9 cellular contexts compared by ENCODE assay signal in the genomic region with DNA sequence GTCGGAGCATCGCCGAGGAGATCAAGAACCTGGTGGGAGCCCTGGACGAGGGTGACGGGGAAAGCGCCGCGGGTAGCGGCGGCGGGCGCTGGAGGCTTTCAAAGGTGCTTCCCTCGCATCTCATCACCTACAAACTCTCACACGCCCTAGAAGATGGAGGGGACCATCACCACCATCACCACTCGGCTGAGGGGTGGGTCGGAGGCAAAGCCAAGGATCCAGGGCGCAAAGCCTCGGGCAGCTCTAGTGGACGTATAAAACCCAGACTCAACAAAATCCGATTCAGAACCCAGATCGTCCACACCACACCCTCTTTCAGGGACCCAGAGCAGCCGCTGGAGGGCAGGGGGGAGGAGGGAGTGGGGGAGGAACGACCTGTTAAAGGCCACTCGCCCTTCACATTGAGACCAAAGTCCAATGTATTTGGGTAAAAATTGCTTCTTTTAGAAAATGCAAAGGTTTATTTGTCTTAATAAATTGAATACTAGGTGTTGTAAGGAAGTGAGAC. TPM values are rescaled to one million over a fixed set of nuclear protein-coding genes. Genes with fewer than 3 reads are reported as not detected.
A peak's percentile ranks its signal among the peaks of the same experiment; 100 is the strongest.
DNase-seq lines count a peak whose midpoint lies in the region; ATAC-seq and TF ChIP-seq lines count a peak whose summit lies in the region.
"Had no signal": no experiment of that assay in that cellular context is flagged by ENCODE, and none has a peak within 500 bp of the region (broad histone marks: within the 10 kb centered on the region; RNA-seq: fewer than 3 reads in every experiment).

No MANE protein-coding gene starts in this region.

- H3K9me3 Mint-ChIP-seq in activated naive CD4-positive, alpha-beta T cell treated with anti-CD3 and anti-CD28 coated beads, Interleukin-2, amount 50 U/mL, for 24 hours, result peaks cover 5% of the 10 kb centered on the region
- H3K9me3 Mint-ChIP-seq in activated naive CD4-positive, alpha-beta T cell treated with anti-CD3 and anti-CD28 coated beads, Interleukin-2, amount 50 U/mL, for 72 hours, result no peaks in the 10 kb centered on the region
- no peaks in the 10 kb centered on the region for H3K9me3 Mint-ChIP-seq in chondrocyte (ENCODE audit: low read depth)
- no peaks in the 10 kb centered on the region for H3K9me3 Mint-ChIP-seq in activated CD8-positive, alpha-beta T cell treated with anti-CD3 and anti-CD28 coated beads, Interleukin-2, amount 10 ng/mL, durations not matched to agents 7 days and 5 days (ENCODE audit: insufficient read depth)

- no peak for DNase-seq in activated naive CD4-positive, alpha-beta T cell treated with anti-CD3 and anti-CD28 coated beads, Interleukin-2, amount 50 U/mL, for 72 hours (ENCODE audit: low spot score in 2 of 2)
- DNase-seq in chondrocyte (ENCODE audit: low spot score) (no peak), lung (ENCODE audit: low spot score) (no peak), transverse colon (peak; percentile 47), omental fat pad (ENCODE audit: low spot score) (no peak)
- DNase-seq in activated CD8-positive, alpha-beta T cell treated with anti-CD3 and anti-CD28 coated beads, Interleukin-2, amount 10 ng/mL, durations not matched to agents 7 days and 5 days, result no peak
- DNase-seq: DMS153 had no signal

- no peak for ATAC-seq in activated naive CD4-positive, alpha-beta T cell treated with anti-CD3 and anti-CD28 coated beads, Interleukin-2, amount 50 U/mL, for 72 hours
- ATAC-seq in lung (ENCODE audit: insufficient read depth, low FRiP score) (no peak), omental fat pad (ENCODE audit: low FRiP score) (no peak), GM21526 (IDR thresholded peaks at IDR 0.05; ENCODE audit: low FRiP score, unreplicated experiment) (no peak)
- ATAC-seq in activated CD8-positive, alpha-beta T cell treated with anti-CD3 and anti-CD28 coated beads, Interleukin-2, amount 10 ng/mL, durations not matched to agents 7 days and 5 days, result no peak

- H3K27ac ChIP-seq in lung (ENCODE audit: low read depth in 1 of 2, low read length in 1 of 2), result peak overlapping the region in 1 of 2 donors; percentile 84
- peak overlapping the region; percentile 98 to 99 (median 98) for H3K27ac ChIP-seq in transverse colon

- H3K36me3 ChIP-seq in lung (ENCODE audit: control insufficient read depth in 2 of 2, insufficient read depth in 2 of 2, low read length in 2 of 2) (no peaks in the 10 kb centered on the region), transverse colon (no peaks in the 10 kb centered on the region)

- H3K4me3 ChIP-seq in lung (peak overlapping the region; percentile 76), transverse colon (peak overlapping the region; percentile 53 to 82 (median 70))

- H3K27me3 ChIP-seq in lung (ENCODE audit: control insufficient read depth, insufficient read depth) (no peaks in the 10 kb centered on the region), transverse colon (no peaks in the 10 kb centered on the region)

- TF ChIP-seq EP300 in transverse colon (IDR thresholded peaks at IDR 0.05; ENCODE audit: low read depth), result no peak

- TF ChIP-seq CTCF in chondrocyte (IDR thresholded peaks at IDR 0.05) (peak; percentile 34), lung (IDR thresholded peaks at IDR 0.05; ENCODE audit: control extremely low read depth, extremely low read depth) (no peak), transverse colon (IDR thresholded peaks at IDR 0.05) (peak in 3 of 5 experiments; percentile 13 to 42 (median 17)), omental fat pad (IDR thresholded peaks at IDR 0.05) (no peak)

- TF ChIP-seq POLR2A in transverse colon (IDR thresholded peaks at IDR 0.05), result no peak

- H3K9me3 ChIP-seq in lung (ENCODE audit: control insufficient read depth in 2 of 2, insufficient read depth in 1 of 2, low read length in 1 of 2), result peaks cover 0 to 2% of the 10 kb centered on the region in 2 donors
- no peaks in the 10 kb centered on the region for H3K9me3 ChIP-seq in transverse colon

- H3K27ac Mint-ChIP-seq in activated naive CD4-positive, alpha-beta T cell treated with anti-CD3 and anti-CD28 coated beads, Interleukin-2, amount 50 U/mL, for 24 hours, result no peak overlapping the region
- H3K27ac Mint-ChIP-seq in activated naive CD4-positive, alpha-beta T cell treated with anti-CD3 and anti-CD28 coated beads, Interleukin-2, amount 50 U/mL, for 72 hours, result no peak overlapping the region
- peak overlapping the region; percentile 12 for H3K27ac Mint-ChIP-seq in chondrocyte (ENCODE audit: unreplicated experiment)
- H3K27ac Mint-ChIP-seq in activated CD8-positive, alpha-beta T cell treated with anti-CD3 and anti-CD28 coated beads, Interleukin-2, amount 10 ng/mL, durations not matched to agents 7 days and 5 days, result no peak overlapping the region

- in situ Hi-C loops in transverse colon (cut with MboI; ENCODE audit: low pct_ligation_motif_present in 1 of 4, low pct_unique_long_range_greater_than_20kb in 1 of 4, low sequenced_read_pairs in 3 of 4), result no loop called here

- intact Hi-C loops in transverse colon (cut with DNase I; ENCODE audit: low total_unique reads), result no loop called here

- 30 to 52% methylated on average over 24 of the region's 24 CpGs for WGBS in lung, 2 donors
- WGBS in transverse colon (ENCODE audit: low coverage in 1 of 2), 2 donors, result 45 to 66% methylated on average over 2 to 24 of the region's 24 CpGs

- H3K27me3 Mint-ChIP-seq in activated naive CD4-positive, alpha-beta T cell treated with anti-CD3 and anti-CD28 coated beads, Interleukin-2, amount 50 U/mL, for 24 hours, result peaks cover 41% of the 10 kb centered on the region
- H3K27me3 Mint-ChIP-seq in chondrocyte (ENCODE audit: low read depth), result no peaks in the 10 kb centered on the region
- H3K27me3 Mint-ChIP-seq in activated CD8-positive, alpha-beta T cell treated with anti-CD3 and anti-CD28 coated beads, Interleukin-2, amount 10 ng/mL, durations not matched to agents 7 days and 5 days (ENCODE audit: low read depth), result peaks cover 59% of the 10 kb centered on the region

- peaks cover 2% of the 10 kb centered on the region for H3K36me3 Mint-ChIP-seq in activated naive CD4-positive, alpha-beta T cell treated with anti-CD3 and anti-CD28 coated beads, Interleukin-2, amount 50 U/mL, for 24 hours
- peaks cover 7 to 9% of the 10 kb centered on the region in 2 donors for H3K36me3 Mint-ChIP-seq in activated naive CD4-positive, alpha-beta T cell treated with anti-CD3 and anti-CD28 coated beads, Interleukin-2, amount 50 U/mL, for 72 hours
- no peaks in the 10 kb centered on the region for H3K36me3 Mint-ChIP-seq in chondrocyte (ENCODE audit: low read depth)
- H3K36me3 Mint-ChIP-seq in activated CD8-positive, alpha-beta T cell treated with anti-CD3 and anti-CD28 coated beads, Interleukin-2, amount 10 ng/mL, durations not matched to agents 7 days and 5 days (ENCODE audit: low read depth), result peaks cover 5% of the 10 kb centered on the region

- H3K4me3 Mint-ChIP-seq in activated naive CD4-positive, alpha-beta T cell treated with anti-CD3 and anti-CD28 coated beads, Interleukin-2, amount 50 U/mL, for 24 hours, result peak overlapping the region; percentile 26
- peak overlapping the region; percentile 71 for H3K4me3 Mint-ChIP-seq in chondrocyte (ENCODE audit: unreplicated experiment)
- no peak overlapping the region for H3K4me3 Mint-ChIP-seq in activated CD8-positive, alpha-beta T cell treated with anti-CD3 and anti-CD28 coated beads, Interleukin-2, amount 10 ng/mL, durations not matched to agents 7 days and 5 days

- CTCF ChIA-PET in activated CD8-positive, alpha-beta T cell treated with anti-CD3 and anti-CD28 coated beads, Interleukin-2, amount 10 ng/mL, durations not matched to agents 7 days and 5 days (lab: Charles Lee), result no interaction called here

- peaks cover 7% of the 10 kb centered on the region for H3K4me1 Mint-ChIP-seq in activated naive CD4-positive, alpha-beta T cell treated with anti-CD3 and anti-CD28 coated beads, Interleukin-2, amount 50 U/mL, for 24 hours
- peaks cover 52% of the 10 kb centered on the region for H3K4me1 Mint-ChIP-seq in chondrocyte (ENCODE audit: low read depth)
- H3K4me1 Mint-ChIP-seq in activated CD8-positive, alpha-beta T cell treated with anti-CD3 and anti-CD28 coated beads, Interleukin-2, amount 10 ng/mL, durations not matched to agents 7 days and 5 days (ENCODE audit: low read depth), result peaks cover 9% of the 10 kb centered on the region

- peaks cover 0 to 11% of the 10 kb centered on the region in 2 donors for H3K4me1 ChIP-seq in lung (ENCODE audit: control insufficient read depth in 2 of 2, insufficient read depth in 2 of 2, low read length in 2 of 2)
- H3K4me1 ChIP-seq in transverse colon, result peaks cover 15 to 60% (median 37%) of the 10 kb centered on the region in 4 donors

- POLR2A ChIA-PET in activated CD8-positive, alpha-beta T cell treated with anti-CD3 and anti-CD28 coated beads, Interleukin-2, amount 10 ng/mL, durations not matched to agents 7 days and 5 days (lab: Charles Lee), result no interaction called here

RNA-seq across cellular contexts. Expression of gene SOWAHC, which starts 1.5 kb away (rescaled TPM):
- 1 to 10 TPM in 1 of 2 donors, under 1 TPM in 1; 0.34 to 1.0 TPM for total RNA-seq in activated naive CD4-positive, alpha-beta T cell treated with anti-CD3 and anti-CD28 coated beads, Interleukin-2, amount 50 U/mL, for 72 hours
- total RNA-seq in chondrocyte, result 13.2 to 14.7 TPM (median 14.2 TPM) in 3 replicates
- total RNA-seq in lung, result 10 to 100 TPM; 12.8 to 15.2 TPM
- polyA plus RNA-seq in lung, result 1 to 10 TPM; 5.2 to 5.6 TPM
- 10 to 100 TPM; 40.6 to 99.5 (median 57.3) TPM for total RNA-seq in transverse colon
- 10 to 100 TPM in 2 of 4 donors, 1 to 10 TPM in 2; 8.5 to 16.3 (median 12.3) TPM for total RNA-seq in omental fat pad
- total RNA-seq in activated CD8-positive, alpha-beta T cell treated with anti-CD3 and anti-CD28 coated beads, Interleukin-2, amount 10 ng/mL, durations not matched to agents 7 days and 5 days, result not detected

RNA-seq across cellular contexts. Expression of gene SEPTIN10, which starts 1.9 kb away (rescaled TPM):
- total RNA-seq in activated naive CD4-positive, alpha-beta T cell treated with anti-CD3 and anti-CD28 coated beads, Interleukin-2, amount 50 U/mL, for 72 hours, result 1 to 10 TPM; 2.1 to 3.5 TPM
- 80.9 to 90.9 TPM (median 86.1 TPM) in 3 replicates for total RNA-seq in chondrocyte
- total RNA-seq in lung, result 100 to 1,000 TPM in 1 of 2 donors, 10 to 100 TPM in 1; 63.9 to 117 TPM
- polyA plus RNA-seq in lung, result 10 to 100 TPM; 30.2 to 32.8 TPM
- 100 to 1,000 TPM in 2 of 4 donors, 10 to 100 TPM in 2; 39.6 to 151 (median 106) TPM for total RNA-seq in transverse colon
- total RNA-seq in omental fat pad, result 100 to 1,000 TPM in 1 of 4 donors, 10 to 100 TPM in 3; 55.0 to 116 (median 75.1) TPM
- total RNA-seq in activated CD8-positive, alpha-beta T cell treated with anti-CD3 and anti-CD28 coated beads, Interleukin-2, amount 10 ng/mL, durations not matched to agents 7 days and 5 days, result under 1 TPM in 1 of 2 experiments, not detected in 1; 0.50 TPM

Comparison
In these comparisons a context has a peak if more than half of its experiments do, and no peak if none do; other contexts are left out.
1. CTCF ChIP-seq: peak in chondrocyte (single experiment) and transverse colon (3 of 5); none in lung (single experiment) and omental fat pad (0 of 3).
2. RNA of gene SEPTIN10, which starts 1.9 kb away (total RNA-seq): 63.9 to 117 TPM in lung, 39.6 to 151 TPM in transverse colon, 80.9 to 90.9 TPM in chondrocyte and 55.0 to 116 TPM in omental fat pad; 2.1 to 3.5 TPM in activated naive CD4-positive, alpha-beta T cell treated with anti-CD3 and anti-CD28 coated beads, Interleukin-2, amount 50 U/mL, for 72 hours and 0.50 TPM in activated CD8-positive, alpha-beta T cell treated with anti-CD3 and anti-CD28 coated beads, Interleukin-2, amount 10 ng/mL, durations not matched to agents 7 days and 5 days; every median in the first group is over 4 times any median in the second.